ENCODE assay signal across 8 cellular contexts in the genomic region with DNA sequence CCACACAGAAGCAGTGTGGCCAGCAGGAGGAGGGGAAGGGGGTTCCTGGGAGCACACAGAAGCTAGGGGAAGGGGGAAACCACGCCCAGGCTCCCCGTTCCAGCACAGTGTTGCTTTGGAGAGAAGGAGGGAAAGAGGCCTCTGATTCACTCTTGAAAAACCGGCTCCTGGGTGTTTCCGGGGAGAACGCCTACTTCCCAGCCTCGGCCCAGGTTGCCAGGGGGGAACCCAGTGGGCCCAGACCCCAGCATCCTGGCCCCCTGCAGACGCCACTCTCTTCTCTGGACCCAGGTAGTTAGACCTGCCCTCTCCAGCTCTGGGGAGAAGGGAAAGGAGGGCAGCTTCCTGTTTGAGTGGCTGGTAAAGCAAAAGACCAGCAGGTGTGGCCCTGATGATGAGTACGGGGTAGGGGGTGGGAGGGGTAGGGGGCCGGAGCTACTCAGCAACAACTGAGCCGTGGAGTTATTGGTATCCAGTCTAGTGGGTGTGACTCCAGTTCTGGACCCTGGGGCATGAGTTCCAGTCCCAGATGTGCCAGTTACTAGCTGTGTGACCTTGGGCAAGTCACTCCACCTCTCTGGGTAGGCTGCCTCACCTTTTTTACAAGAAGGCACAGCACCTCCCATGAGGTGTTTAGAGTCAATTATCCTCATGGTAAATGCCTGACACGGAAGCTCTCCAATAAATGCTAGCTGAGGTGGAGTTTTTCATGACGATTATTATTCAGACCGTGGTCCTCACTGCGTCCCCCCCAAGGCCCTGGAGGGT. TPM values are rescaled to one million over a fixed set of nuclear protein-coding genes. Genes with fewer than 3 reads are reported as not detected.
A peak's percentile ranks its signal among the peaks of the same experiment; 100 is the strongest.
DNase-seq lines count a peak whose midpoint lies in the region; ATAC-seq and TF ChIP-seq lines count a peak whose summit lies in the region.

No MANE protein-coding gene starts in this region.

- H3K27me3 ChIP-seq in AG04450 (ENCODE audit: control insufficient read depth, insufficient read depth, low read length) (no peaks in the 10 kb centered on the region), HUES48 (ENCODE audit: control insufficient read depth, insufficient read depth, low read length) (no peaks in the 10 kb centered on the region), mucosa of stomach (ENCODE audit: control insufficient read depth, insufficient read depth, low read length) (no peaks in the 10 kb centered on the region)

- H3K27ac ChIP-seq in AG04450 (ENCODE audit: low read depth, low read length) (no peak overlapping the region), HUES48 (ENCODE audit: low read depth, low read length) (peak overlapping the region; percentile 35)

- POLR2A ChIA-PET in AG04450 (lab: Yijun Ruan, JAX), result interaction anchor here (0.7 to 3.4 kb wide), 2 partner anchors 14 to 22 kb away, joined by 3 to 27 read pairs; a partner anchor contains a TSS

- TF ChIP-seq CTCF in AG04450 (IDR thresholded peaks at IDR 0.05; ENCODE audit: low read depth, low read length) (no peak), choroid plexus epithelial cell (conservative IDR thresholded peaks at IDR 0.05; ENCODE audit: low read depth, low read length) (no peak)

- CTCF ChIA-PET in AG04450 (lab: Charles Lee), result interaction anchor here (3.8 kb wide), 1 partner anchor 15 kb away, joined by 30 read pairs; no protein-coding TSS in a partner anchor

- DNase-seq in AG04450 (ENCODE audit: low read depth, low spot score) (no peak), choroid plexus epithelial cell (ENCODE audit: low read depth) (no peak), C1 segment of cervical spinal cord (lab: John Stamatoyannopoulos, UW) (no peak)
- DNase-seq in activated effector memory CD4-positive, alpha-beta T cell treated with Interleukin-2 at 50 U/mL for 16 hours, result no peak

- ATAC-seq in HG03097 (IDR thresholded peaks at IDR 0.05; ENCODE audit: low FRiP score, unreplicated experiment) (no peak), GM18858 (IDR thresholded peaks at IDR 0.05; ENCODE audit: unreplicated experiment) (no peak)

- H3K36me3 ChIP-seq in HUES48 (ENCODE audit: control insufficient read depth, insufficient read depth, low read length), result peaks cover 4% of the 10 kb centered on the region; the same call in 1 of the 2 replicates
- no peaks in the 10 kb centered on the region for H3K36me3 ChIP-seq in mucosa of stomach (ENCODE audit: control insufficient read depth, insufficient read depth, low read length)

- H3K4me3 ChIP-seq in AG04450 (ENCODE audit: low read depth, low read length) (peak overlapping the region; percentile 78), HUES48 (ENCODE audit: low read depth, low read length) (peak overlapping the region; percentile 85), choroid plexus epithelial cell (ENCODE audit: low read depth, low read length) (peak overlapping the region; percentile 83), mucosa of stomach (ENCODE audit: low read length) (peak overlapping the region; percentile 78)

- H3K4me1 ChIP-seq in HUES48 (ENCODE audit: control insufficient read depth, insufficient read depth, low read length), result peaks cover 5% of the 10 kb centered on the region; the same call in 1 of the 2 replicates
- peaks cover 31% of the 10 kb centered on the region for H3K4me1 ChIP-seq in mucosa of stomach (ENCODE audit: control insufficient read depth, insufficient read depth, low read length)

- H3K9ac ChIP-seq in HUES48 (ENCODE audit: low read depth, low read length), result 0 out of 2 replicates have a peak overlapping the region, but pooled peaks have one; percentile 40
- peak overlapping the region; percentile 76 for H3K9ac ChIP-seq in mucosa of stomach (ENCODE audit: low read length)

- H3K9me3 ChIP-seq in AG04450 (ENCODE audit: control insufficient read depth, insufficient read depth, low read length) (no peaks in the 10 kb centered on the region), HUES48 (ENCODE audit: control insufficient read depth, insufficient read depth, low read length) (no peaks in the 10 kb centered on the region), mucosa of stomach (ENCODE audit: control insufficient read depth, low read length) (no peaks in the 10 kb centered on the region)

RNA-seq across cellular contexts. Expression of a gene that starts 0.8 kb away (rescaled TPM):
- 47.4 and 59.8 TPM in 2 replicates for polyA plus RNA-seq in AG04450 (2011; rRNA removed)
- polyA minus RNA-seq in AG04450 (2011; rRNA and poly(A)+ RNA removed), result 27.1 and 30.4 TPM in 2 replicates

RNA-seq across cellular contexts. Expression of a gene that starts 19.9 kb away (rescaled TPM):
- polyA plus RNA-seq in AG04450 (2011; rRNA removed), result 0.72 and 1.0 TPM in 2 replicates
- polyA minus RNA-seq in AG04450 (2011; rRNA and poly(A)+ RNA removed), result 0.52 and 0.69 TPM in 2 replicates

RNA-seq across cellular contexts. Expression of a gene that starts 23.1 kb away (rescaled TPM):
- polyA plus RNA-seq in AG04450 (2011; rRNA removed), result 80.6 and 88.3 TPM in 2 replicates
- 48.1 and 49.1 TPM in 2 replicates for polyA minus RNA-seq in AG04450 (2011; rRNA and poly(A)+ RNA removed)

RNA-seq across cellular contexts. Expression of a gene that starts 34.3 kb away (rescaled TPM):
- polyA plus RNA-seq in AG04450 (2011; rRNA removed), result 59.6 and 70.2 TPM in 2 replicates
- 113 and 191 TPM in 2 replicates for polyA minus RNA-seq in AG04450 (2011; rRNA and poly(A)+ RNA removed)
